Comparison of ENCODE assay signal across 19 cellular contexts in the genomic region with DNA sequence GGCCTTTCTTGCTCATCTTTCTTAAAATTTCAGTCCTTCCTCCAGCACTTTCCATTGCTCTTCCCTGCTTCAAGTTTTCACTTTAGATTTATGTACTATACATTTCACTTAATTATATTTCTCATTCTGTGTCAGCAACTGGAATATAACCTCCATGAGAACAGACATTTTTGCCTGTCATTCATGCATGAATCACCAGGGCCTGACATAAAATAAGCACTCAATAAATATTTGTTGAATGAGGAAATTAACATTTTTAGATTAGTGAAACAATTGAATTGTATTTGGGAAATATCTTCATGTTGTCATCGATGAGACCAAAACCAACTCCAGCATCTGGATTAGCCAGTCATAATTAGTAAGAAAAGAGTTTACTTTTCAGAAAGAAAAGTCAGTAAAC. TPM values are rescaled to one million over a fixed set of nuclear protein-coding genes. Genes with fewer than 3 reads are reported as not detected.
"Had no signal": no experiment of that assay in that cellular context is flagged by ENCODE, and none has a peak within 500 bp of the region (broad histone marks: within the 10 kb centered on the region; RNA-seq: fewer than 3 reads in every experiment).

No MANE protein-coding gene starts in this region.

- H3K4me2 ChIP-seq: neural progenitor cell had no signal

- H3K36me3 ChIP-seq: cardiac muscle cell, neural progenitor cell had no signal

- H2AFZ ChIP-seq: neural progenitor cell had no signal

- H3K27me3 ChIP-seq: cardiac muscle cell, left lung, neural progenitor cell, sigmoid colon, tibial artery had no signal

- H3K27ac ChIP-seq: cardiac muscle cell, neural progenitor cell, sigmoid colon, tibial artery had no signal

- DNase-seq: activated CD4-positive, alpha-beta memory T cell treated with anti-CD3 and anti-CD28 coated beads for 36 hours; activated CD4-positive, alpha-beta T cell treated with anti-CD3 and anti-CD28 coated beads for 48 hours; activated naive CD4-positive, alpha-beta T cell treated with Interleukin-2 at 50 U/mL for 16 hours; activated naive CD8-positive, alpha-beta T cell treated with anti-CD3 and anti-CD28 coated beads for 36 hours; activated T-cell treated with anti-CD3 and anti-CD28 coated beads, Interleukin-2, amount 50 U/mL, for 48 hours; amniotic stem cell; cortex of kidney; endodermal cell; foreskin melanocyte; left lung; naive thymus-derived CD8-positive, alpha-beta T cell; retina; sigmoid colon; stimulated activated CD4-positive, alpha-beta T cell treated with anti-CD3 and anti-CD28 coated beads, Interleukin-12 subunit alpha, Interleukin-12 subunit beta, amount 100 ng/mL, for 4 hours; stimulated activated CD4-positive, alpha-beta T cell treated with anti-CD3 and anti-CD28 coated beads, Interleukin-1b, Interleukin-23, amount 100 ng/mL, for 48 hours; tibial artery had no signal

- ATAC-seq: left lung; naive thymus-derived CD8-positive, alpha-beta T cell had no signal

- H3K4me3 ChIP-seq: cardiac muscle cell, left lung, neural progenitor cell, sigmoid colon, tibial artery had no signal

RNA-seq across cellular contexts. Expression of a gene that starts 6.1 kb away (rescaled TPM):
- total RNA-seq: cardiac muscle cell, endodermal cell, progenitor cell of endocrine pancreas had no signal

RNA-seq across cellular contexts. Expression of a gene that starts 24.3 kb away (rescaled TPM):
- total RNA-seq: endodermal cell had no signal
